18 cellular contexts compared by ENCODE assay signal in genomic region chr10:79449181-79450146, GRCh38. TPM values are rescaled to one million over a fixed set of nuclear protein-coding genes. Genes with fewer than 3 reads are reported as not detected.
DNase-seq lines count a peak whose midpoint lies in the region; ATAC-seq and TF ChIP-seq lines count a peak whose summit lies in the region.
"Had no signal": no experiment of that assay in that cellular context is flagged by ENCODE, and none has a peak within 500 bp of the region (broad histone marks: within the 10 kb centered on the region; RNA-seq: fewer than 3 reads in every experiment).

No MANE protein-coding gene starts in this region.

- no peaks in the 10 kb centered on the region for H3K36me3 ChIP-seq in WERI-Rb-1

- no peak for ATAC-seq in activated CD8-positive, alpha-beta memory T cell treated with anti-CD3 and anti-CD28 coated beads, Interleukin-2, amount 10 ng/mL, durations not matched to agents 7 days and 5 days
- ATAC-seq in HG03039 (IDR thresholded peaks at IDR 0.05; ENCODE audit: unreplicated experiment) (no peak), esophagus mucosa (no peak)
- ATAC-seq: stimulated activated effector memory CD8-positive, alpha-beta T cell treated with anti-CD3 and anti-CD28 coated beads, Interleukin-12 subunit alpha, Interleukin-12 subunit beta, amount 100 ng/mL, for 72 hours had no signal

- CTCF ChIA-PET in activated CD8-positive, alpha-beta memory T cell treated with anti-CD3 and anti-CD28 coated beads, Interleukin-2, amount 10 ng/mL, durations not matched to agents 7 days and 5 days (lab: Charles Lee), result interaction anchor here (1.3 kb wide), 1 partner anchor 75 kb away, joined by 4 read pairs; no protein-coding TSS in a partner anchor

- no peak overlapping the region for H3K4me3 Mint-ChIP-seq in activated CD8-positive, alpha-beta memory T cell treated with anti-CD3 and anti-CD28 coated beads, Interleukin-2, amount 10 ng/mL, durations not matched to agents 7 days and 5 days
- peak overlapping the region in 1 of 3 experiments; percentile 9 for H3K4me3 Mint-ChIP-seq in nephron
- H3K4me3 Mint-ChIP-seq: activated B cell treated with CpG ODN at 0.5 μM for 24 hours; mesothelial cell of epicardium; stimulated activated effector memory CD8-positive, alpha-beta T cell treated with anti-CD3 and anti-CD28 coated beads, Interleukin-12 subunit alpha, Interleukin-12 subunit beta, amount 100 ng/mL, for 72 hours had no signal

- no peaks in the 10 kb centered on the region for H3K36me3 Mint-ChIP-seq in activated CD8-positive, alpha-beta memory T cell treated with anti-CD3 and anti-CD28 coated beads, Interleukin-2, amount 10 ng/mL, durations not matched to agents 7 days and 5 days
- no peaks in the 10 kb centered on the region for H3K36me3 Mint-ChIP-seq in nephron (ENCODE audit: low read depth)
- H3K36me3 Mint-ChIP-seq: mesothelial cell of epicardium; stimulated activated effector memory CD8-positive, alpha-beta T cell treated with anti-CD3 and anti-CD28 coated beads, Interleukin-12 subunit alpha, Interleukin-12 subunit beta, amount 100 ng/mL, for 72 hours had no signal

- peaks cover 12% of the 10 kb centered on the region for H3K4me1 Mint-ChIP-seq in activated CD8-positive, alpha-beta memory T cell treated with anti-CD3 and anti-CD28 coated beads, Interleukin-2, amount 10 ng/mL, durations not matched to agents 7 days and 5 days
- peaks cover 44% of the 10 kb centered on the region for H3K4me1 Mint-ChIP-seq in nephron

- peaks cover 5% of the 10 kb centered on the region for H3K27me3 ChIP-seq in WERI-Rb-1 (ENCODE audit: insufficient read depth, low read depth, severe bottlenecking)

- no peaks in the 10 kb centered on the region for H3K9me3 Mint-ChIP-seq in activated CD8-positive, alpha-beta memory T cell treated with anti-CD3 and anti-CD28 coated beads, Interleukin-2, amount 10 ng/mL, durations not matched to agents 7 days and 5 days (ENCODE audit: low read depth)
- H3K9me3 Mint-ChIP-seq in nephron, result no peaks in the 10 kb centered on the region
- H3K9me3 Mint-ChIP-seq: activated B cell treated with CpG ODN at 0.5 μM for 24 hours; mesothelial cell of epicardium; stimulated activated effector memory CD8-positive, alpha-beta T cell treated with anti-CD3 and anti-CD28 coated beads, Interleukin-12 subunit alpha, Interleukin-12 subunit beta, amount 100 ng/mL, for 72 hours had no signal

- peak; percentile 30 for DNase-seq in activated CD8-positive, alpha-beta memory T cell treated with anti-CD3 and anti-CD28 coated beads, Interleukin-2, amount 50 U/mL, for 48 hours
- DNase-seq in activated CD8-positive, alpha-beta memory T cell treated with anti-CD3 and anti-CD28 coated beads, Interleukin-2, amount 10 ng/mL, durations not matched to agents 7 days and 5 days, result no peak
- DNase-seq in WERI-Rb-1 (peak; percentile 63), ureter (ENCODE audit: low spot score) (peak; percentile 39), NCI-H1694 (lab: John Stamatoyannopoulos, UW) (no peak)
- DNase-seq: activated B cell treated with CpG ODN at 0.5 μM for 24 hours; activated effector memory CD4-positive, alpha-beta T cell treated with anti-CD3 and anti-CD28 coated beads, Interleukin-2, amount 50 U/mL, for 16 hours; anterior cingulate cortex; COR-L47; KG1; NCI-H1105 treated with DMSO at 0.1 percent for 48 hours; occipital lobe; small intestine had no signal

- no peak for TF ChIP-seq CTCF in WERI-Rb-1 (IDR thresholded peaks at IDR 0.05; ENCODE audit: low read depth, low read length)
- TF ChIP-seq CTCF in nephron (IDR thresholded peaks at IDR 0.05; ENCODE audit: unreplicated experiment in 3 of 3), result no peak

- H3K9me3 ChIP-seq in WERI-Rb-1 (ENCODE audit: severe bottlenecking), result no peaks in the 10 kb centered on the region

- no peak overlapping the region for H3K4me3 ChIP-seq in WERI-Rb-1 (ENCODE audit: low read depth, low read length)

- no peak overlapping the region for H3K27ac ChIP-seq in WERI-Rb-1

- peaks cover 33% of the 10 kb centered on the region for H3K27me3 Mint-ChIP-seq in activated CD8-positive, alpha-beta memory T cell treated with anti-CD3 and anti-CD28 coated beads, Interleukin-2, amount 10 ng/mL, durations not matched to agents 7 days and 5 days
- H3K27me3 Mint-ChIP-seq in nephron (ENCODE audit: low read depth), result peaks cover 3% of the 10 kb centered on the region
- H3K27me3 Mint-ChIP-seq: activated B cell treated with CpG ODN at 0.5 μM for 24 hours had no signal

- no peak overlapping the region for H3K27ac Mint-ChIP-seq in activated CD8-positive, alpha-beta memory T cell treated with anti-CD3 and anti-CD28 coated beads, Interleukin-2, amount 10 ng/mL, durations not matched to agents 7 days and 5 days
- H3K27ac Mint-ChIP-seq in nephron, result peak overlapping the region; percentile 3 to 43 (median 29)
- H3K27ac Mint-ChIP-seq: activated B cell treated with CpG ODN at 0.5 μM for 24 hours; mesothelial cell of epicardium; stimulated activated effector memory CD8-positive, alpha-beta T cell treated with anti-CD3 and anti-CD28 coated beads, Interleukin-12 subunit alpha, Interleukin-12 subunit beta, amount 100 ng/mL, for 72 hours had no signal

RNA-seq across cellular contexts. Expression of gene ZCCHC24, which starts 4.0 kb away (rescaled TPM):
- 1 to 10 TPM; 2.4 to 3.1 TPM for total RNA-seq in activated CD8-positive, alpha-beta memory T cell treated with anti-CD3 and anti-CD28 coated beads, Interleukin-2, amount 10 ng/mL, durations not matched to agents 7 days and 5 days
- total RNA-seq in ureter (33.9 TPM), esophagus mucosa (3.3 TPM)

Comparison
In these comparisons a context has a peak if more than half of its experiments do, and no peak if none do; other contexts are left out.
1. DNase-seq: peak in activated CD8-positive, alpha-beta memory T cell treated with anti-CD3 and anti-CD28 coated beads, Interleukin-2, amount 50 U/mL, for 48 hours (single experiment), WERI-Rb-1 (single experiment) and ureter (single experiment); none in activated CD8-positive, alpha-beta memory T cell treated with anti-CD3 and anti-CD28 coated beads, Interleukin-2, amount 10 ng/mL, durations not matched to agents 7 days and 5 days (single experiment) and NCI-H1694 (single experiment).